Comparison of ENCODE assay signal across 11 cellular contexts in the genomic region with DNA sequence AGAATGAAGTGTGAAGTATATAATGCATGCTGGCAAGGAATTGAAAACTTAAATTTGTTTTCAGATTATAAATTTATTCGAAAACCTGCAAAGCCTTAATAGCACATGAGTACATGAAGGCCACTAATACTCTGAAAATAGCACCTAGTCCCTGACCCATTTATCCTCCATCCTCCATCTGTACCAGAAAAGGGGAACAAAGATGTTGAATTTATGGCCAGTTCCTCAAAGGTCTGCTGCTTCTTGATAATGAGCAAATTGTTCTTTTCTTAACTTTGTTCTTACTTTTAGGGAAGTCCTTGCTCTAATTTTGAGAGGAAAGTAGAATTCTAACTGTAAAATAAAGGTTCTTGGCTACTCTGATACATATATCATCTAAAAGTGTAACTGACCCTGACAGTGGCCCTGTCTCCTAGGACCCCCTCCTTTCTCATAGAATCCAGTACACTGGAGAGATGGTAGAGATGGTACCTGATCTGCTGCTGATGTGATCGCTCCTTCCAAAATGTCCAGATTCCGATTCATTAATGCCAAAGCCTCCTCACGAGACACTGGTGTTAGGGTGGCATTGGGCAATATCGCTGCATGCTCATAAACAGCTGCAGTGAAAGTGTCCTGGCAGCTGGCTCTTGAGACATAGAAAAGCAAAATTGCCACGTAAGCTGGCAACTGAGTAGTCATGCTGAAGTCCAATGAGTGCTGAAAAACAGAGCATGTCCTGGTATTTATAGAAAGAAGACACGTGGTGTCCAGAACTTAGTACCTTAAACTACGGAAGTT. TPM values are rescaled to one million over a fixed set of nuclear protein-coding genes. Genes with fewer than 3 reads are reported as not detected.
A peak's percentile ranks its signal among the peaks of the same experiment; 100 is the strongest.
DNase-seq lines count a peak whose midpoint lies in the region; ATAC-seq and TF ChIP-seq lines count a peak whose summit lies in the region.
"Had no signal": no experiment of that assay in that cellular context is flagged by ENCODE, and none has a peak within 500 bp of the region (broad histone marks: within the 10 kb centered on the region; RNA-seq: fewer than 3 reads in every experiment).

A gene with protein sequence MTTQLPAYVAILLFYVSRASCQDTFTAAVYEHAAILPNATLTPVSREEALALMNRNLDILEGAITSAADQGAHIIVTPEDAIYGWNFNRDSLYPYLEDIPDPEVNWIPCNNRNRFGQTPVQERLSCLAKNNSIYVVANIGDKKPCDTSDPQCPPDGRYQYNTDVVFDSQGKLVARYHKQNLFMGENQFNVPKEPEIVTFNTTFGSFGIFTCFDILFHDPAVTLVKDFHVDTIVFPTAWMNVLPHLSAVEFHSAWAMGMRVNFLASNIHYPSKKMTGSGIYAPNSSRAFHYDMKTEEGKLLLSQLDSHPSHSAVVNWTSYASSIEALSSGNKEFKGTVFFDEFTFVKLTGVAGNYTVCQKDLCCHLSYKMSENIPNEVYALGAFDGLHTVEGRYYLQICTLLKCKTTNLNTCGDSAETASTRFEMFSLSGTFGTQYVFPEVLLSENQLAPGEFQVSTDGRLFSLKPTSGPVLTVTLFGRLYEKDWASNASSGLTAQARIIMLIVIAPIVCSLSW (minus strand): TSS at position 701 of the 780 bp plus-strand sequence. CDS start 20 bp downstream, at position 681.

- H3K27me3 ChIP-seq in BLaER1 treated with 17β-estradiol and CSF1 and Interleukin-3, amounts not matched to agents 10 nM and 100 nM = no peaks in the 10 kb centered on the region
- H3K27me3 ChIP-seq in lower lobe of right lung (ENCODE audit: low read depth) (no peaks in the 10 kb centered on the region), A673 (replicated peaks; ENCODE audit: insufficient read depth, low read depth, low read length, poor library complexity) (peaks cover 34% of the 10 kb centered on the region)

- no peaks in the 10 kb centered on the region for H3K36me3 ChIP-seq in BLaER1 treated with 17β-estradiol and CSF1 and Interleukin-3, amounts not matched to agents 10 nM and 100 nM
- H3K36me3 ChIP-seq in lower lobe of right lung = no peaks in the 10 kb centered on the region
- H3K36me3 ChIP-seq in A673 (ENCODE audit: insufficient read depth, low read length, poor library complexity, severe bottlenecking) = no peaks in the 10 kb centered on the region

- peaks cover 4% of the 10 kb centered on the region; the same call in 1 of the 2 replicates for H3K27me3 Mint-ChIP-seq in HFFc6 (ENCODE audit: insufficient read depth)

- H3K4me1 ChIP-seq in BLaER1 treated with 17β-estradiol and CSF1 and Interleukin-3, amounts not matched to agents 10 nM and 100 nM = peaks cover 0 to 44% (median 2%) of the 10 kb centered on the region in 10 experiments; a peak in 10 of 20 replicates
- H3K4me1 ChIP-seq in lower lobe of right lung = no peaks in the 10 kb centered on the region
- no peaks in the 10 kb centered on the region for H3K4me1 ChIP-seq in A673 (ENCODE audit: insufficient read depth, low read length, poor library complexity, severe bottlenecking)

- H3K9me3 Mint-ChIP-seq in HFFc6 = no peaks in the 10 kb centered on the region

- ATAC-seq in HG02588 (IDR thresholded peaks at IDR 0.05; ENCODE audit: unreplicated experiment) = peak; percentile 63
- ATAC-seq in lower lobe of right lung = peak; percentile 65 to 83

- peak within 1 kb of the TSS in 4 of 11 experiments; percentile 13 to 64 (median 48); a peak in 7 of 22 replicates for H3K9ac ChIP-seq in BLaER1 treated with 17β-estradiol and CSF1 and Interleukin-3, amounts not matched to agents 10 nM and 100 nM

- intact Hi-C loops in lower lobe of right lung (cut with DNase I) = no loop called here
- intact Hi-C loops in A673 (cut with micrococcal nuclease; ENCODE audit: unreplicated experiment) = no loop called here

- peak within 1 kb of the TSS in 6 of 11 experiments; percentile 36 to 79 (median 68); a peak in 12 of 22 replicates for H3K27ac ChIP-seq in BLaER1 treated with 17β-estradiol and CSF1 and Interleukin-3, amounts not matched to agents 10 nM and 100 nM
- H3K27ac ChIP-seq in lower lobe of right lung = peak within 1 kb of the TSS; percentile 68
- H3K27ac ChIP-seq in A673 (ENCODE audit: low read depth, low read length, poor library complexity, severe bottlenecking) = no peak within 1 kb of the TSS

- no peak within 1 kb of the TSS for H3K4me3 ChIP-seq in BLaER1 treated with 17β-estradiol and CSF1 and Interleukin-3, amounts not matched to agents 10 nM and 100 nM
- no peak within 1 kb of the TSS for H3K4me3 ChIP-seq in lower lobe of right lung
- H3K4me3 ChIP-seq in A673 (ENCODE audit: low read depth, low read length, poor library complexity, severe bottlenecking) = no peak within 1 kb of the TSS

- peaks cover 13% of the 10 kb centered on the region for H3K4me1 Mint-ChIP-seq in HFFc6 (ENCODE audit: low read depth)

- CTCF ChIA-PET in A673 (lab: Charles Lee) = no interaction called here

- BruUV-seq in A673 (replicated peaks; lab: Mats Ljungman, UMichigan) = no TSS peak

- H3K4me3 Mint-ChIP-seq in HFFc6 = no peak within 1 kb of the TSS

- H3K36me3 Mint-ChIP-seq in HFFc6 (ENCODE audit: low read depth) = no peaks in the 10 kb centered on the region

- H3K27ac Mint-ChIP-seq in HFFc6 = no peak within 1 kb of the TSS

- no peaks in the 10 kb centered on the region for H4K20me1 ChIP-seq in BLaER1 treated with 17β-estradiol and CSF1 and Interleukin-3, amounts not matched to agents 10 nM and 100 nM

- POLR2A ChIA-PET in A673 (lab: Charles Lee; ENCODE audit: low non-redundant PET) = no interaction called here

- TF ChIP-seq CTCF in lower lobe of right lung (IDR thresholded peaks at IDR 0.05) = no peak
- TF ChIP-seq CTCF in A673 (conservative IDR thresholded peaks at IDR 0.05; ENCODE audit: low read depth, low read length) = no peak
- TF ChIP-seq CTCF in HFFc6 (IDR thresholded peaks at IDR 0.05) = no peak

- peak within 1 kb of the TSS in 6 of 11 experiments; percentile 13 to 81 (median 32); a peak in 10 of 22 replicates for H3K4me2 ChIP-seq in BLaER1 treated with 17β-estradiol and CSF1 and Interleukin-3, amounts not matched to agents 10 nM and 100 nM

- H3K9me3 ChIP-seq in BLaER1 treated with 17β-estradiol and CSF1 and Interleukin-3, amounts not matched to agents 10 nM and 100 nM (replicated peaks in 1 of 11) = 0 out of 22 replicates have a peak, but pooled peaks cover 0 to 3% (median 0%) of the 10 kb centered on the region in 11 experiments
- H3K9me3 ChIP-seq in lower lobe of right lung = no peaks in the 10 kb centered on the region
- no peaks in the 10 kb centered on the region for H3K9me3 ChIP-seq in A673 (ENCODE audit: low read depth, low read length, poor library complexity, severe bottlenecking)

- peak; percentile 66 for DNase-seq in SKM-1 (lab: John Stamatoyannopoulos, UW; ENCODE audit: unreplicated experiment)
- no peak for DNase-seq in lower lobe of right lung
- no peak for DNase-seq in A673 (ENCODE audit: low spot score)
- no peak for DNase-seq in NCI-H2227 (lab: John Stamatoyannopoulos, UW; ENCODE audit: unreplicated experiment)
- no peak for DNase-seq in D341Med (ENCODE audit: low spot score)
- no peak for DNase-seq in HFFc6
- DNase-seq: activated CD8-positive, alpha-beta memory T cell treated with anti-CD3 and anti-CD28 coated beads for 24 hours had no signal

RNA-seq across cellular contexts. Expression of the gene that starts here (rescaled TPM):
- total RNA-seq in lower lobe of right lung (10.0 TPM), A673 (2021) (not detected in 2 replicates)
- total RNA-seq in HFFc6 (2021; fragmentation: NEBNext Ultra II Directional; extraction: Animal tissue kit (Norgen Biotek cat#: 25700)) = under 1 TPM in 5 of 6 experiments, not detected in 1; 0.07 to 0.13 (median 0.09) TPM
- total RNA-seq: chondrocyte, H1 had no signal
